Comparison of ENCODE assay signal across 16 cellular contexts in genomic region chr6:129094147-129094546, GRCh38.
DNase-seq lines count a peak whose midpoint lies in the region; ATAC-seq lines count a peak whose summit lies in the region.
"Had no signal": no experiment of that assay in that cellular context is flagged by ENCODE, and none has a peak within 500 bp of the region (broad histone marks: within the 10 kb centered on the region; RNA-seq: fewer than 3 reads in every experiment).

No MANE protein-coding gene starts in this region.

- peak; percentile 10 for ATAC-seq in Right ventricle myocardium superior (ENCODE audit: poor library complexity)
- no peak for ATAC-seq in left cardiac atrium
- ATAC-seq: HCT116 had no signal

- DNase-seq in Right ventricle myocardium superior (no peak), left cardiac atrium (no peak), caudate nucleus (lab: John Stamatoyannopoulos, UW) (no peak), globus pallidus (ENCODE audit: low spot score) (peak; percentile 53), substantia nigra (lab: John Stamatoyannopoulos, UW) (no peak), SJCRH30 (no peak), nucleus accumbens (lab: John Stamatoyannopoulos, UW) (no peak), mucosa of gallbladder (ENCODE audit: low spot score) (no peak)
- DNase-seq: 8988T; AML-193; CD8-positive, alpha-beta memory T cell; DMS53; GF-D8 had no signal

- H3K9me3 ChIP-seq in SJCRH30 (replicated peaks) = no peaks in the 10 kb centered on the region; the same call in 1 of the 2 replicates
- H3K9me3 ChIP-seq: BLaER1 had no signal

- no peaks in the 10 kb centered on the region for H3K4me1 ChIP-seq in SJCRH30
- H3K4me1 ChIP-seq: BLaER1 had no signal

- no peaks in the 10 kb centered on the region for H3K27me3 ChIP-seq in SJCRH30
- H3K27me3 ChIP-seq: BLaER1 had no signal

- H3K4me3 ChIP-seq in SJCRH30 = no peak overlapping the region
- H3K4me3 ChIP-seq: BLaER1 had no signal

- peak overlapping the region; percentile 7 for H3K27ac ChIP-seq in caudate nucleus (ENCODE audit: low read depth, low read length)
- peak overlapping the region; percentile 51 for H3K27ac ChIP-seq in substantia nigra (ENCODE audit: low read depth, low read length, poor library complexity, severe bottlenecking)
- no peak overlapping the region for H3K27ac ChIP-seq in SJCRH30
- H3K27ac ChIP-seq: BLaER1, HL-60 had no signal

- H3K36me3 ChIP-seq in SJCRH30 = no peaks in the 10 kb centered on the region
- H3K36me3 ChIP-seq: BLaER1 had no signal

- intact Hi-C loops in Right ventricle myocardium superior (cut with DNase I) (no loop called here), left cardiac atrium (cut with DNase I) (no loop called here)
